ENCODE assay signal across 35 cellular contexts in the genomic region with DNA sequence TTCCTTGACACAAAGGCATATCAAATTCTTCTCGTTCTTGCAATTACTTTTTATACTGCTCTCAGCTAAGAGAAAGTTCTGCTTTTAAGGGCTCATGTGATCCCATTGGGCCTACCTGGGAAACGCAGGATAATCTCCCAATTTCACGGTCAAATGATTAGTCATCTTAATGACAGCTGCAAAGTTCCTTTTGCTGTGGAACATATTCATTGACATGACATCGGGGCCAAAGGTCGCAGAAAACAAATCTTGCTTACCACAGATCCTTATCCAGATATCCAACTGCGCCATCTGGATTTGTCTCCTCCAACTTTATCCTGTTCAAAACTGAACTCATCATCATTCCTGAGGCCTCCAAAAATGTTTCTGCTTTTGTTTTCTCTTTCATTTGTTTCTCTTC.
"Had no signal": no experiment of that assay in that cellular context is flagged by ENCODE, and none has a peak within 500 bp of the region (broad histone marks: within the 10 kb centered on the region; RNA-seq: fewer than 3 reads in every experiment).

No MANE protein-coding gene starts in this region.

- ATAC-seq: activated CD4-positive, CD25-positive, alpha-beta regulatory T cell treated with anti-CD3 and anti-CD28 coated beads, Interleukin-2, amount 50 U/mL, for 24 hours; activated CD8-positive, alpha-beta T cell treated with anti-CD3 and anti-CD28 coated beads for 36 hours; activated naive CD8-positive, alpha-beta T cell treated with anti-CD3 and anti-CD28 coated beads, Interleukin-2, amount 50 U/mL, for 24 hours; body of pancreas; effector memory CD8-positive, alpha-beta T cell; gastroesophageal sphincter; T-helper 17 cell had no signal

- DNase-seq: activated B cell treated with CpG ODN at 0.5 μM for 24 hours; activated CD4-positive, alpha-beta T cell treated with anti-CD3 and anti-CD28 coated beads for 48 hours; activated CD4-positive, alpha-beta T cell treated with anti-CD3 and anti-CD28 coated beads, Interleukin-2, amount 50 U/mL, for 1 hour; activated CD4-positive, alpha-beta T cell treated with anti-CD3 and anti-CD28 coated beads, Interleukin-2, amount 50 U/mL, for 48 hours; activated CD8-positive, alpha-beta memory T cell treated with anti-CD3 and anti-CD28 coated beads for 24 hours; activated CD8-positive, alpha-beta memory T cell treated with anti-CD3 and anti-CD28 coated beads, Interleukin-2, amount 50 U/mL, for 4 hours; activated CD8-positive, alpha-beta T cell treated with anti-CD3 and anti-CD28 coated beads for 36 hours; activated effector memory CD4-positive, alpha-beta T cell treated with anti-CD3 and anti-CD28 coated beads, Interleukin-2, amount 50 U/mL, for 16 hours; activated naive CD4-positive, alpha-beta T cell treated with anti-CD3 and anti-CD28 coated beads for 36 hours; activated naive CD8-positive, alpha-beta T cell treated with anti-CD3 and anti-CD28 coated beads for 36 hours; activated naive CD8-positive, alpha-beta T cell treated with anti-CD3 and anti-CD28 coated beads, Interleukin-2, amount 50 U/mL, for 24 hours; activated T-cell treated with anti-CD3 and anti-CD28 coated beads, Interleukin-2, amount 50 U/mL, for 1 hour; activated T-cell treated with anti-CD3 and anti-CD28 coated beads, Interleukin-2, amount 50 U/mL, for 48 hours; adrenal gland; amygdala; aorta; body of pancreas; caudate nucleus; cortex of kidney; dermis blood vessel endothelial cell; effector CD4-positive, alpha-beta T cell; effector memory CD8-positive, alpha-beta T cell; esophagus squamous epithelium; foreskin melanocyte; head of caudate nucleus; T-helper 17 cell; T1000; WERI-Rb-1 had no signal

- H3K9me3 Mint-ChIP-seq: activated B cell treated with CpG ODN at 0.5 μM for 24 hours; activated naive CD4-positive, alpha-beta T cell treated with anti-CD3 and anti-CD28 coated beads for 36 hours; activated T-helper 1 cell treated with anti-CD3 and anti-CD28 coated beads, Interleukin-12 subunit alpha, Interleukin-12 subunit beta, Interleukin-2, Interleukin-4 antibody, amounts not matched to agents 30 ng/mL and 10 ng/mL and 1 ng/mL, durations not matched to agents 14 hours and 24 hours and 36 hours; activated T-helper 2 cell treated with anti-CD3 and anti-CD28 coated beads, Interferon-gamma antibody, Interleukin-2, Interleukin-4, amounts not matched to agents 10 μg/mL and 5 μg/mL and 100 μg/mL, durations not matched to agents 14 hours and 24 hours and 36 hours had no signal

- H3K27ac ChIP-seq: adrenal gland, body of pancreas, epithelial cell of prostate, esophagus squamous epithelium, gastroesophageal sphincter, WERI-Rb-1 had no signal

- H3K36me3 ChIP-seq: adrenal gland, esophagus squamous epithelium, gastroesophageal sphincter, WERI-Rb-1 had no signal

- H3K27me3 ChIP-seq: adrenal gland, body of pancreas, esophagus squamous epithelium, gastroesophageal sphincter had no signal

- H3K36me3 Mint-ChIP-seq: activated naive CD4-positive, alpha-beta T cell treated with anti-CD3 and anti-CD28 coated beads, Interleukin-2, amount 50 U/mL, for 24 hours; activated naive CD8-positive, alpha-beta T cell treated with anti-CD3 and anti-CD28 coated beads for 36 hours had no signal

- H3K27ac Mint-ChIP-seq: activated B cell treated with CpG ODN at 0.5 μM for 24 hours; activated CD8-positive, alpha-beta T cell treated with anti-CD3 and anti-CD28 coated beads for 36 hours; activated naive CD4-positive, alpha-beta T cell treated with anti-CD3 and anti-CD28 coated beads for 36 hours; activated naive CD4-positive, alpha-beta T cell treated with anti-CD3 and anti-CD28 coated beads, Interleukin-2, amount 50 U/mL, for 24 hours; activated naive CD8-positive, alpha-beta T cell treated with anti-CD3 and anti-CD28 coated beads for 36 hours; activated naive CD8-positive, alpha-beta T cell treated with anti-CD3 and anti-CD28 coated beads, Interleukin-2, amount 50 U/mL, for 24 hours; activated T-helper 1 cell treated with anti-CD3 and anti-CD28 coated beads, Interleukin-12 subunit alpha, Interleukin-12 subunit beta, Interleukin-2, Interleukin-4 antibody, amounts not matched to agents 30 ng/mL and 10 ng/mL and 1 ng/mL, durations not matched to agents 14 hours and 24 hours and 36 hours; activated T-helper 2 cell treated with anti-CD3 and anti-CD28 coated beads, Interferon-gamma antibody, Interleukin-2, Interleukin-4, amounts not matched to agents 10 μg/mL and 5 μg/mL and 100 μg/mL, durations not matched to agents 14 hours and 24 hours and 36 hours; effector memory CD8-positive, alpha-beta T cell; T-helper 17 cell; T-helper 2 cell treated with Interferon-gamma antibody and Interleukin-4, amounts not matched to agents 5 μg/mL and 100 μg/mL, for 36 hours had no signal

- H3K4me1 ChIP-seq: adrenal gland, body of pancreas, esophagus squamous epithelium had no signal

- H3K4me3 Mint-ChIP-seq: activated B cell treated with CpG ODN at 0.5 μM for 24 hours; activated CD8-positive, alpha-beta T cell treated with anti-CD3 and anti-CD28 coated beads for 36 hours; activated naive CD4-positive, alpha-beta T cell treated with anti-CD3 and anti-CD28 coated beads for 36 hours; activated naive CD4-positive, alpha-beta T cell treated with anti-CD3 and anti-CD28 coated beads, Interleukin-2, amount 50 U/mL, for 24 hours; activated naive CD8-positive, alpha-beta T cell treated with anti-CD3 and anti-CD28 coated beads for 36 hours; activated naive CD8-positive, alpha-beta T cell treated with anti-CD3 and anti-CD28 coated beads, Interleukin-2, amount 50 U/mL, for 24 hours; activated T-helper 1 cell treated with anti-CD3 and anti-CD28 coated beads, Interleukin-12 subunit alpha, Interleukin-12 subunit beta, Interleukin-2, Interleukin-4 antibody, amounts not matched to agents 30 ng/mL and 10 ng/mL and 1 ng/mL, durations not matched to agents 14 hours and 24 hours and 36 hours; effector memory CD8-positive, alpha-beta T cell; T-helper 17 cell; T-helper 2 cell treated with Interferon-gamma antibody and Interleukin-4, amounts not matched to agents 5 μg/mL and 100 μg/mL, for 36 hours had no signal

- H3K4me1 Mint-ChIP-seq: activated B cell treated with CpG ODN at 0.5 μM for 24 hours; activated naive CD4-positive, alpha-beta T cell treated with anti-CD3 and anti-CD28 coated beads, Interleukin-2, amount 50 U/mL, for 24 hours; activated naive CD8-positive, alpha-beta T cell treated with anti-CD3 and anti-CD28 coated beads for 36 hours; activated naive CD8-positive, alpha-beta T cell treated with anti-CD3 and anti-CD28 coated beads, Interleukin-2, amount 50 U/mL, for 24 hours; T-helper 17 cell had no signal

- H3K27me3 Mint-ChIP-seq: activated B cell treated with CpG ODN at 0.5 μM for 24 hours; activated CD8-positive, alpha-beta T cell treated with anti-CD3 and anti-CD28 coated beads for 36 hours; activated naive CD4-positive, alpha-beta T cell treated with anti-CD3 and anti-CD28 coated beads, Interleukin-2, amount 50 U/mL, for 24 hours; activated naive CD8-positive, alpha-beta T cell treated with anti-CD3 and anti-CD28 coated beads for 36 hours; activated naive CD8-positive, alpha-beta T cell treated with anti-CD3 and anti-CD28 coated beads, Interleukin-2, amount 50 U/mL, for 24 hours; effector memory CD8-positive, alpha-beta T cell; T-helper 17 cell had no signal

- H3K4me3 ChIP-seq: adrenal gland, body of pancreas, esophagus squamous epithelium, gastroesophageal sphincter had no signal
